18 cellular contexts compared by ENCODE assay signal in genomic region chr2:68030529-68030928, GRCh38. TPM values are rescaled to one million over a fixed set of nuclear protein-coding genes. Genes with fewer than 3 reads are reported as not detected.
DNase-seq lines count a peak whose midpoint lies in the region; ATAC-seq and TF ChIP-seq lines count a peak whose summit lies in the region.
"Had no signal": no experiment of that assay in that cellular context is flagged by ENCODE, and none has a peak within 500 bp of the region (broad histone marks: within the 10 kb centered on the region; RNA-seq: fewer than 3 reads in every experiment).

No MANE protein-coding gene starts in this region.

- no peaks in the 10 kb centered on the region for H3K9me3 ChIP-seq in adipocyte (ENCODE audit: control insufficient read depth, low read length)

- peak; percentile 77 for TF ChIP-seq EP300 in Ishikawa (IDR thresholded peaks at IDR 0.05; ENCODE audit: borderline replicate concordance)

- no peak for ATAC-seq in GM19351 (IDR thresholded peaks at IDR 0.05; ENCODE audit: unreplicated experiment)
- ATAC-seq: GM23338, HCT116 had no signal

- H3K9me3 Mint-ChIP-seq in HFFc6: peaks cover 5% of the 10 kb centered on the region; the same call in 1 of the 2 replicates
- H3K9me3 Mint-ChIP-seq in nephron progenitor cell: peaks cover 7% of the 10 kb centered on the region
- H3K9me3 Mint-ChIP-seq: CD4-positive, alpha-beta memory T cell; GM23338; H9 had no signal

- DNase-seq in HFFc6 (no peak), adipocyte (ENCODE audit: low read depth) (no peak), nephron progenitor cell (no peak), NCI-H226 (no peak), caudate nucleus (lab: John Stamatoyannopoulos, UW) (no peak), coronary artery (ENCODE audit: low spot score) (no peak)
- DNase-seq: C1 segment of cervical spinal cord; Calu3; CD4-positive, alpha-beta memory T cell; COR-L47; DMS53; DMS79 treated with DMSO at 0.1 percent for 48 hours; GF-D8; H9 had no signal

- H3K4me1 ChIP-seq in adipocyte (ENCODE audit: control insufficient read depth, insufficient read depth, low read length): peaks cover 10% of the 10 kb centered on the region

- H3K27ac Mint-ChIP-seq in HFFc6: peak overlapping the region; percentile 30; the same call in 1 of the 2 replicates
- peak overlapping the region; percentile 74 for H3K27ac Mint-ChIP-seq in nephron progenitor cell
- H3K27ac Mint-ChIP-seq: CD4-positive, alpha-beta memory T cell; GM23338; H9 had no signal

- H3K4me3 Mint-ChIP-seq in HFFc6: no peak overlapping the region
- H3K4me3 Mint-ChIP-seq in nephron progenitor cell: no peak overlapping the region
- H3K4me3 Mint-ChIP-seq: CD4-positive, alpha-beta memory T cell; GM23338; H9 had no signal

- H3K27me3 ChIP-seq in adipocyte (replicated peaks; ENCODE audit: control insufficient read depth, insufficient read depth, low read length): no peaks in the 10 kb centered on the region

- TF ChIP-seq CTCF in HFFc6 (IDR thresholded peaks at IDR 0.05) (no peak), nephron progenitor cell (IDR thresholded peaks at IDR 0.05) (no peak), coronary artery (IDR thresholded peaks at IDR 0.05) (no peak)

- H3K4me3 ChIP-seq in adipocyte (ENCODE audit: low read length) (no peak overlapping the region), coronary artery (no peak overlapping the region)
- H3K4me3 ChIP-seq: GM23338 had no signal

- no peaks in the 10 kb centered on the region for H3K27me3 Mint-ChIP-seq in HFFc6 (ENCODE audit: insufficient read depth)
- H3K27me3 Mint-ChIP-seq in nephron progenitor cell (ENCODE audit: low read depth, poor library complexity): peaks cover 3% of the 10 kb centered on the region
- H3K27me3 Mint-ChIP-seq: CD4-positive, alpha-beta memory T cell had no signal

- H3K27ac ChIP-seq in caudate nucleus (ENCODE audit: low read depth, low read length) (no peak overlapping the region), coronary artery (no peak overlapping the region)

- H3K4me1 Mint-ChIP-seq in HFFc6 (ENCODE audit: low read depth) (peaks cover 44% of the 10 kb centered on the region), nephron progenitor cell (peaks cover 24% of the 10 kb centered on the region)
- H3K4me1 Mint-ChIP-seq: CD4-positive, alpha-beta memory T cell; GM23338 had no signal

- H3K36me3 ChIP-seq in adipocyte (ENCODE audit: control insufficient read depth, insufficient read depth, low read length, severe bottlenecking): no peaks in the 10 kb centered on the region

- TF ChIP-seq RAD21 in Ishikawa (IDR thresholded peaks at IDR 0.05; ENCODE audit: low read depth): peak; percentile 21; the same call in 1 of the 2 replicates

- peak overlapping the region; percentile 62 for H3K9ac ChIP-seq in adipocyte (ENCODE audit: low read length)

- H3K36me3 Mint-ChIP-seq in HFFc6 (ENCODE audit: low read depth) (peaks cover 5% of the 10 kb centered on the region; the same call in 1 of the 2 replicates), nephron progenitor cell (ENCODE audit: low read depth) (peaks cover 6% of the 10 kb centered on the region)
- H3K36me3 Mint-ChIP-seq: CD4-positive, alpha-beta memory T cell had no signal

TF ChIP-seq in Ishikawa, 13 proteins besides CTCF, POLR2A, EP300 and RAD21:
- TF ChIP-seq FOXM1 (IDR thresholded peaks at IDR 0.05; ENCODE audit: borderline replicate concordance, low read depth): peak; percentile 45; the same call in 1 of the 2 replicates
- TF ChIP-seq EGR1 (IDR thresholded peaks at IDR 0.05): no peak
- no peak for TF ChIP-seq TAF1 (IDR thresholded peaks at IDR 0.05; ENCODE audit: low read depth)
- peak; percentile 56; the same call in 1 of the 2 replicates for TF ChIP-seq TCF12 (IDR thresholded peaks at IDR 0.05; ENCODE audit: low read depth)
- TF ChIP-seq TEAD4 (IDR thresholded peaks at IDR 0.05): peak; percentile 39; the same call in 1 of the 2 replicates
TF ChIP-seq in Ishikawa: peak in this region for 3.

RNA-seq across cellular contexts. Expression of gene C1D, which starts 32.3 kb away (rescaled TPM):
- total RNA-seq in HFFc6 (2021; fragmentation: NEBNext Ultra II Directional; extraction: Animal tissue kit (Norgen Biotek cat#: 25700)): 10 to 100 TPM; 15.8 to 19.9 (median 18.1) TPM
